In the genomic region with DNA sequence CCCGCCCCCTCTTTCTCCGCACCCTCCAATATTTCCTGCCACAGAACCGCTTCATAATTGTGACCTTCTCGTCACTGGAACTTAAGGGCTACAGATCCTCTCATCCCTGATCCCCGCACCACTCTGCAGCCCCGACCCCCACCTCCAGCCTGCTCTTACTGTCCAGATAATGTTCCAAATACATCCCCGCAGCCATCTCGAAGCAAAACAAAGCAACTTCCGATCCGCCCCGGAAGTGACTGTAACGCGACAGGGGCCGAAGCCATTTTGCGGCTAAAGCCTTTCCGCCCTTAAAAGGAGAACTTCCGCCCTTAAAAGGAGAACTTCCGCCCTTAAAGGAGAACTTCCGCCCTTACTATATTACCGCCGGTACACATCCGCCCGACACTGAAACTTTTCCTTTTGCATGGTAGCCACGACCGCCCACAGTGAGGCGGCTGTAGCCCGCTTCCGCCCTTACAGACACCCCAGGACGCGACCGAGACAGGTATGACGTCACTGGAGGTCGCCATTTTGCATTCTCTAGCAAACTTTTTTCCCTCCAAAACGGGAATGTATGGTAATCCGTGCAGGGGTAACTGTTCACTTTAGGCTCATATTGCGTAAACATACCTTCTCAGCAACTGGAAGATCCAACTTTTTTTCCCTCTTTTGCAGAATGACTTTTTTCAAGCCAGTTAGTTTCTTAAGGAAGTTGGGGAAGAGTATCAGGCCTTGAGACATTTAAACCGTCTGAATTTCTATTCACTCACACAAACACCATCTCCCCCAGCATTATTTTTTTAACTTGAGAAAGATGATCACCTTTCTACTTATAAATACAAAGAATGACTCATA, we compare ENCODE assay signal across 1 cellular context.
A peak's percentile ranks its signal among the peaks of the same experiment; 100 is the strongest.
TF ChIP-seq lines count a peak whose summit lies in the region.

A gene (minus strand): TSS at position 214 of the 837 bp plus-strand sequence. CDS start 18 bp downstream, at position 196.

TF ChIP-seq in WTC11, 78 proteins besides CTCF, POLR2A, EP300 and RAD21 (continued from another document):
- TF ChIP-seq, protein P1, sequence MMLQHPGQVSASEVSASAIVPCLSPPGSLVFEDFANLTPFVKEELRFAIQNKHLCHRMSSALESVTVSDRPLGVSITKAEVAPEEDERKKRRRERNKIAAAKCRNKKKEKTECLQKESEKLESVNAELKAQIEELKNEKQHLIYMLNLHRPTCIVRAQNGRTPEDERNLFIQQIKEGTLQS (CRISPR knock-in tag; conservative IDR thresholded peaks at IDR 0.05), result 0 out of 2 replicates have a peak, but pooled peaks have one; percentile 37
- TF ChIP-seq PRRX2 (CRISPR knock-in tag; IDR thresholded peaks at IDR 0.05), result 0 out of 2 replicates have a peak, but pooled peaks have one; percentile 39
- TF ChIP-seq MYBL2 (CRISPR knock-in tag; IDR thresholded peaks at IDR 0.05), result peak; percentile 43; the same call in 1 of the 2 replicates
- TF ChIP-seq, protein P2, sequence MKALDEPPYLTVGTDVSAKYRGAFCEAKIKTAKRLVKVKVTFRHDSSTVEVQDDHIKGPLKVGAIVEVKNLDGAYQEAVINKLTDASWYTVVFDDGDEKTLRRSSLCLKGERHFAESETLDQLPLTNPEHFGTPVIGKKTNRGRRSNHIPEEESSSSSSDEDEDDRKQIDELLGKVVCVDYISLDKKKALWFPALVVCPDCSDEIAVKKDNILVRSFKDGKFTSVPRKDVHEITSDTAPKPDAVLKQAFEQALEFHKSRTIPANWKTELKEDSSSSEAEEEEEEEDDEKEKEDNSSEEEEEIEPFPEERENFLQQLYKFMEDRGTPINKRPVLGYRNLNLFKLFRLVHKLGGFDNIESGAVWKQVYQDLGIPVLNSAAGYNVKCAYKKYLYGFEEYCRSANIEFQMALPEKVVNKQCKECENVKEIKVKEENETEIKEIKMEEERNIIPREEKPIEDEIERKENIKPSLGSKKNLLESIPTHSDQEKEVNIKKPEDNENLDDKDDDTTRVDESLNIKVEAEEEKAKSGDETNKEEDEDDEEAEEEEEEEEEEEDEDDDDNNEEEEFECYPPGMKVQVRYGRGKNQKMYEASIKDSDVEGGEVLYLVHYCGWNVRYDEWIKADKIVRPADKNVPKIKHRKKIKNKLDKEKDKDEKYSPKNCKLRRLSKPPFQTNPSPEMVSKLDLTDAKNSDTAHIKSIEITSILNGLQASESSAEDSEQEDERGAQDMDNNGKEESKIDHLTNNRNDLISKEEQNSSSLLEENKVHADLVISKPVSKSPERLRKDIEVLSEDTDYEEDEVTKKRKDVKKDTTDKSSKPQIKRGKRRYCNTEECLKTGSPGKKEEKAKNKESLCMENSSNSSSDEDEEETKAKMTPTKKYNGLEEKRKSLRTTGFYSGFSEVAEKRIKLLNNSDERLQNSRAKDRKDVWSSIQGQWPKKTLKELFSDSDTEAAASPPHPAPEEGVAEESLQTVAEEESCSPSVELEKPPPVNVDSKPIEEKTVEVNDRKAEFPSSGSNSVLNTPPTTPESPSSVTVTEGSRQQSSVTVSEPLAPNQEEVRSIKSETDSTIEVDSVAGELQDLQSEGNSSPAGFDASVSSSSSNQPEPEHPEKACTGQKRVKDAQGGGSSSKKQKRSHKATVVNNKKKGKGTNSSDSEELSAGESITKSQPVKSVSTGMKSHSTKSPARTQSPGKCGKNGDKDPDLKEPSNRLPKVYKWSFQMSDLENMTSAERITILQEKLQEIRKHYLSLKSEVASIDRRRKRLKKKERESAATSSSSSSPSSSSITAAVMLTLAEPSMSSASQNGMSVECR (CRISPR knock-in tag; IDR thresholded peaks at IDR 0.05; ENCODE audit: borderline replicate concordance), result peak; percentile 78; the same call in 1 of the 2 replicates
- no peak for TF ChIP-seq TEAD4 (CRISPR knock-in tag; IDR thresholded peaks at IDR 0.05)
- TF ChIP-seq CREM (CRISPR knock-in tag; IDR thresholded peaks at IDR 0.05), result peak; percentile 97
- no peak for TF ChIP-seq ZNF232 (CRISPR knock-in tag; IDR thresholded peaks at IDR 0.05)
- TF ChIP-seq ZBTB21 (CRISPR knock-in tag; IDR thresholded peaks at IDR 0.05; ENCODE audit: borderline replicate concordance), result peak; percentile 98
- TF ChIP-seq, protein P3, sequence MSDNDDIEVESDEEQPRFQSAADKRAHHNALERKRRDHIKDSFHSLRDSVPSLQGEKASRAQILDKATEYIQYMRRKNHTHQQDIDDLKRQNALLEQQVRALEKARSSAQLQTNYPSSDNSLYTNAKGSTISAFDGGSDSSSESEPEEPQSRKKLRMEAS (CRISPR knock-in tag; IDR thresholded peaks at IDR 0.05), result peak; percentile 76
- TF ChIP-seq TEAD1 (CRISPR knock-in tag; IDR thresholded peaks at IDR 0.05), result peak; percentile 53; the same call in 1 of the 2 replicates
- TF ChIP-seq ETV6 (CRISPR knock-in tag; IDR thresholded peaks at IDR 0.05), result peak; percentile 79
